9 cellular contexts compared by ENCODE assay signal in the genomic region with DNA sequence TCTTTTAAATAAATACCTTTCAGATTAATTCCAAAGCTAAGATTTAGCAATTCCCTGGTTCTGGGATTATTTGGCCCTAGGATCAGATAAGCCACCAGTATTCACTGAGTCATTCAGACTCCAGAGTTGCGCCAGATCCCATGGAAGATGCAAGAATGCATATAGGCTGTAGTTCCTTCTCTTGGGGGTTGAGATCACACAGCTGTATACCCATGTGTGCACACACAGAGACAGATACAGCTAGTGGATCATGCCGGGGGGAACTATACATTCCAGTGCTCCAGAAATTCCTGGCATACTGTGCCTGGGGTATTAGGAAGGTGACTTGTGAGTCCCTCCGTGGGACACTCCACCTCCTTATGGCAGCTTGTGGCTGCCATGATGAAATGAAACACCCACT.
DNase-seq lines count a peak whose midpoint lies in the region; ATAC-seq and TF ChIP-seq lines count a peak whose summit lies in the region.
"Had no signal": no experiment of that assay in that cellular context is flagged by ENCODE, and none has a peak within 500 bp of the region (broad histone marks: within the 10 kb centered on the region; RNA-seq: fewer than 3 reads in every experiment).

No MANE protein-coding gene starts in this region.

- no peak overlapping the region for H2BK5ac ChIP-seq in trophoblast cell (ENCODE audit: low read depth, low read length, poor library complexity)

- H3K4me2 ChIP-seq in trophoblast cell (ENCODE audit: low read length), result no peak overlapping the region

- TF ChIP-seq CTCF in epithelial cell of esophagus (IDR thresholded peaks at IDR 0.05; ENCODE audit: insufficient read depth, low read depth, low read length, missing control alignments), result no peak
- no peak for TF ChIP-seq CTCF in mucosa of descending colon (IDR thresholded peaks at IDR 0.05)

- H4K8ac ChIP-seq in trophoblast cell (ENCODE audit: low read depth, low read length), result no peak overlapping the region

- H3K14ac ChIP-seq in trophoblast cell (ENCODE audit: low read length), result no peak overlapping the region

- DNase-seq in CD1c-positive myeloid dendritic cell (ENCODE audit: extremely low spot score) (peak; percentile 19), OCI-M1 (lab: John Stamatoyannopoulos, UW) (peak; percentile 47), epithelial cell of esophagus (ENCODE audit: low read depth) (peak; percentile 59), trophoblast cell (peak; percentile 90 to 95), DMS53 (lab: John Stamatoyannopoulos, UW) (no peak), mucosa of descending colon (no peak), left colon (no peak), nucleus accumbens (lab: John Stamatoyannopoulos, UW) (no peak)
- DNase-seq: body of pancreas had no signal

- no peaks in the 10 kb centered on the region for H3K36me3 ChIP-seq in trophoblast cell (ENCODE audit: control insufficient read depth in 1 of 2, insufficient read depth in 2 of 2, low read length in 2 of 2)
- H3K36me3 ChIP-seq in mucosa of descending colon (ENCODE audit: low read depth), result no peaks in the 10 kb centered on the region

- H2BK120ac ChIP-seq in trophoblast cell (ENCODE audit: insufficient read depth, low read length, poor library complexity), result no peak overlapping the region

- H3K9ac ChIP-seq in trophoblast cell (ENCODE audit: low read length), result no peak overlapping the region

- ATAC-seq in mucosa of descending colon (no peak), left colon (no peak)
- ATAC-seq: body of pancreas had no signal

- no peak overlapping the region for H2AK5ac ChIP-seq in trophoblast cell (ENCODE audit: low read length)

- intact Hi-C loops in mucosa of descending colon (cut with DNase I, micrococcal nuclease) (no loop called here), left colon (cut with DNase I, micrococcal nuclease) (no loop called here)

- H2BK12ac ChIP-seq in trophoblast cell (ENCODE audit: low read length), result no peak overlapping the region

- no peaks in the 10 kb centered on the region for H3K27me3 ChIP-seq in trophoblast cell (ENCODE audit: insufficient read depth, low read length)
- H3K27me3 ChIP-seq: body of pancreas had no signal

- H3K79me2 ChIP-seq in trophoblast cell (ENCODE audit: control insufficient read depth, insufficient read depth, low read length, poor library complexity), result no peaks in the 10 kb centered on the region

- H3K23ac ChIP-seq in trophoblast cell (ENCODE audit: low read length), result no peak overlapping the region

- H3K18ac ChIP-seq in trophoblast cell (ENCODE audit: low read length), result no peak overlapping the region

- H3K27ac ChIP-seq in trophoblast cell (ENCODE audit: low read depth, low read length), result peak overlapping the region; percentile 57

- H3K4me1 ChIP-seq in trophoblast cell (ENCODE audit: control insufficient read depth in 1 of 2, insufficient read depth in 2 of 2, low read length in 2 of 2) (peaks cover 8 to 23% of the 10 kb centered on the region in 2 experiments), mucosa of descending colon (ENCODE audit: low read depth) (peaks cover 38% of the 10 kb centered on the region)

- no CpG with 5 or more reads among the region's 3 CpGs for WGBS in trophoblast cell (ENCODE audit: extremely low coverage, insufficient coverage, insufficient read length)

- peaks cover 1% of the 10 kb centered on the region for H3K9me3 ChIP-seq in trophoblast cell (ENCODE audit: insufficient read depth, low read depth, low read length)
- no peaks in the 10 kb centered on the region for H3K9me3 ChIP-seq in mucosa of descending colon
- H3K9me3 ChIP-seq: body of pancreas had no signal

- H3K4ac ChIP-seq in trophoblast cell (ENCODE audit: low read depth, low read length), result no peak overlapping the region

- H3K79me1 ChIP-seq in trophoblast cell (ENCODE audit: low read length), result peaks cover 9% of the 10 kb centered on the region

- H4K12ac ChIP-seq in trophoblast cell (ENCODE audit: low read depth, low read length), result no peak overlapping the region

- no peak overlapping the region for H2AFZ ChIP-seq in trophoblast cell (ENCODE audit: insufficient read depth, low read length, poor library complexity)

- H4K91ac ChIP-seq in trophoblast cell (ENCODE audit: low read depth, low read length), result no peak overlapping the region

- H3K4me3 ChIP-seq in epithelial cell of esophagus (ENCODE audit: low read length), result no peak overlapping the region
- H3K4me3 ChIP-seq in trophoblast cell (ENCODE audit: low read depth, low read length), result no peak overlapping the region
- no peak overlapping the region for H3K4me3 ChIP-seq in mucosa of descending colon
- H3K4me3 ChIP-seq: body of pancreas had no signal

Comparison
In these comparisons a context has a peak if more than half of its experiments do, and no peak if none do; other contexts are left out.
1. DNase-seq: peak in CD1c-positive myeloid dendritic cell (single experiment), OCI-M1 (single experiment), epithelial cell of esophagus (single experiment) and trophoblast cell (2 of 2); none in DMS53 (single experiment), mucosa of descending colon (0 of 3), left colon (0 of 2) and nucleus accumbens (0 of 56).